Comparison of ENCODE assay signal across 10 cellular contexts in the genomic region with DNA sequence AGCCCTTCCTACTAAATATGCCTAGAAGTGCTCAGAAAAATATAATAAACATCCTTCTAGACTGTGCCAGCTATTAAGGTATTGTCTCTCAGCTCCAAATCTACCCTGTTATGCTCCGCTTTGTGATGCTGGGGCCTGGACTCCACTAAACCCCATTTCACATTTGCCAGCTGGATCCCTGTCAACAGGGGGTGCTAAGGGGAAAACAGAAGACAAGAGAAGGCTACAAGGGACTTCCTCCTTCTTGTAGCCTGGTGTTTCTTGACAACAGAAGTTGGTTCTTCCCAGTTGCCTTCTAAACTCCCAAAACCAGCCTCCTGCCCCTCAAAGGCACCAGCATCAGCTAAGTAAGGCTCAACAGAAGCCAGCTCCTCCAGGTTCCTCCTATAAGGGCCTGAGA. TPM values are rescaled to one million over a fixed set of nuclear protein-coding genes. Genes with fewer than 3 reads are reported as not detected.
DNase-seq lines count a peak whose midpoint lies in the region; ATAC-seq, FAIRE-seq and TF ChIP-seq lines count a peak whose summit lies in the region.
"Had no signal": no experiment of that assay in that cellular context is flagged by ENCODE, and none has a peak within 500 bp of the region (broad histone marks: within the 10 kb centered on the region; RNA-seq: fewer than 3 reads in every experiment).

No MANE protein-coding gene starts in this region.

- H3K27me3 ChIP-seq in foreskin keratinocyte: no peaks in the 10 kb centered on the region

- peak; percentile 18 for TF ChIP-seq CTCF in AG09309 (IDR thresholded peaks at IDR 0.05; ENCODE audit: control insufficient read depth, insufficient read depth, low read depth, low read length, missing control alignments)
- peak; percentile 46 for TF ChIP-seq CTCF in GM12873 (IDR thresholded peaks at IDR 0.05; ENCODE audit: insufficient read depth, low read depth, low read length, missing control alignments)
- TF ChIP-seq CTCF in foreskin keratinocyte (conservative IDR thresholded peaks at IDR 0.05): peak; percentile 47

- H3K4me3 ChIP-seq in AG09309 (ENCODE audit: control insufficient read depth, low read depth, low read length) (no peak overlapping the region), SK-N-MC (no peak overlapping the region)

- 0 out of 2 replicates have a peak overlapping the region, but pooled peaks have one; percentile 8 for H3K27ac ChIP-seq in SK-N-MC
- no peak overlapping the region for H3K27ac ChIP-seq in foreskin keratinocyte

- H3K36me3 ChIP-seq in SK-N-MC (ENCODE audit: insufficient read depth, low read length): peaks cover 13% of the 10 kb centered on the region

- no peak for ATAC-seq in foreskin keratinocyte
- ATAC-seq in GM18519 (IDR thresholded peaks at IDR 0.05; ENCODE audit: low FRiP score, unreplicated experiment): no peak

- FAIRE-seq in GM12892 (lab: Jason Lieb, UNC): no peak
- FAIRE-seq: RCC 7860 had no signal

- H3K9me3 ChIP-seq in SK-N-MC (ENCODE audit: low read depth, low read length): no peaks in the 10 kb centered on the region

- no peak for DNase-seq in AG09309 (ENCODE audit: low read depth)
- DNase-seq in SK-N-MC (ENCODE audit: low read depth, low spot score): no peak
- no peak for DNase-seq in foreskin keratinocyte
- no peak for DNase-seq in GM12892 (ENCODE audit: insufficient read length)
- no peak for DNase-seq in middle frontal gyrus (ENCODE audit: extremely low spot score, low spot score)
- no peak for DNase-seq in activated T-cell treated with anti-CD3 and anti-CD28 coated beads, Interleukin-2, amount 50 U/mL, for 1 hour
- DNase-seq: naive B cell had no signal

- no peak for TF ChIP-seq POLR2A in GM12892 (IDR thresholded peaks at IDR 0.05; ENCODE audit: low read depth, low read length)

- H3K4me1 ChIP-seq in foreskin keratinocyte: peaks cover 28% of the 10 kb centered on the region

- H3K9ac ChIP-seq in SK-N-MC (ENCODE audit: insufficient read length): no peak overlapping the region

RNA-seq across cellular contexts. Expression of gene NUMA1, which starts 5.2 kb away (rescaled TPM):
- 97.7 and 101 TPM in 2 replicates for total RNA-seq in foreskin keratinocyte
- 58.6 and 59.2 TPM in 2 replicates for polyA plus RNA-seq in foreskin keratinocyte
- polyA plus RNA-seq in GM12892 (2012; ENCODE audit: missing spikeins): 59.2 TPM

RNA-seq across cellular contexts. Expression of gene LRRC51, which starts 5.5 kb away (rescaled TPM):
- total RNA-seq in foreskin keratinocyte: 6.3 and 6.4 TPM in 2 replicates
- 6.4 and 8.0 TPM in 2 replicates for polyA plus RNA-seq in foreskin keratinocyte
- polyA plus RNA-seq in GM12892 (2012; ENCODE audit: missing spikeins): 7.5 TPM

RNA-seq across cellular contexts. Expression of gene LAMTOR1, which starts 28.0 kb away (rescaled TPM):
- 140 and 151 TPM in 2 replicates for total RNA-seq in foreskin keratinocyte
- polyA plus RNA-seq in foreskin keratinocyte: 207 and 209 TPM in 2 replicates
- polyA plus RNA-seq in GM12892 (2012; ENCODE audit: missing spikeins): 81.8 TPM

RNA-seq across cellular contexts. Expression of gene TOMT, which starts 30.6 kb away (rescaled TPM):
- total RNA-seq in foreskin keratinocyte: not detected in 2 replicates
- not detected in 2 replicates for polyA plus RNA-seq in foreskin keratinocyte
- polyA plus RNA-seq in GM12892 (2012; ENCODE audit: missing spikeins): not detected

RNA-seq across cellular contexts. Expression of gene ANAPC15, which starts 37.4 kb away (rescaled TPM):
- total RNA-seq in foreskin keratinocyte: 82.7 and 93.2 TPM in 2 replicates
- 105 and 120 TPM in 2 replicates for polyA plus RNA-seq in foreskin keratinocyte
- 79.3 TPM for polyA plus RNA-seq in GM12892 (2012; ENCODE audit: missing spikeins)
